ENCODE assay signal across 10 cellular contexts in the genomic region with DNA sequence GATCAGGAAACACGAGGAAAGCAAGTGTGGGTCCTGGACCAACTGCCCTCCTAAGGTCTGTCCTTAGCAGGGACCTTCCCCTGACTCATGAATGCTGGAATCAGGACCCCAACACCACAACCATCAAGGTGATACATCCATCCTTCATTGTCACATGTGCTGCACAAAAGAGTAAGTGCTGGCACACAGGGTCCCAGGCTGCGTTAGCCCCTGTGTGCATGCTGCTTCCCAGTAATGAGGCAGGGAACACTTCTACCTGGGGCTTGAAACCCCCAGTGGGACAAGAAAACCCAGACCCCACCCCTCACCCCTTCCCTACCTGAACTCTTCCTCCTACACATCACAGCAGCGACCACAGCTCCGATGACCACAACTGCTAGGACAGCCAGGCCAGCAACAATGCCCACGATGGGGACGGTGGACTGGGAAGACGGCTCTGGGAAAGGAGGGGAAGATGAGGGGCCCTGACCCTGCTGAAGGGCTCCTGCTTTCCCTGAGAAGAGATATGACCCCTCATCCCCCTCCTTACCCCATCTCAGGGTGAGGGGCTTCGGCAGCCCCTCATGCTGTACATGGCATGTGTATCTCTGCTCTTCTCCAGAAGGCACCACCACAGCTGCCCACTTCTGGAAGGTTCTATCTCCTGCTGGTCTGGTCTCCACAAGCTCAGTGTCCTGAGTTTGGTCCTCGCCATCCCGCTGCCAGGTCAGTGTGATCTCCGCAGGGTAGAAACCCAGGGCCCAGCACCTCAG. TPM values are rescaled to one million over a fixed set of nuclear protein-coding genes. Genes with fewer than 3 reads are reported as not detected.
DNase-seq lines count a peak whose midpoint lies in the region; ATAC-seq and TF ChIP-seq lines count a peak whose summit lies in the region.
"Had no signal": no experiment of that assay in that cellular context is flagged by ENCODE, and none has a peak within 500 bp of the region (broad histone marks: within the 10 kb centered on the region; RNA-seq: fewer than 3 reads in every experiment).

No MANE protein-coding gene starts in this region.

- intact Hi-C loops in heart right ventricle (cut with DNase I) (loop anchor here in 8 of 10 donors (2.0 to 5.0 kb wide), 4 partner anchors 78 to 88 kb away; partner anchors contain the start of gene HLA-C (in 1 of the 8)), left ventricle myocardium superior (cut with micrococcal nuclease) (no loop called here), tibial artery (cut with DNase I; ENCODE audit: low total_unique reads) (loop anchor here (2.0 to 5.0 kb wide), 2 partner anchors 88 to 214 kb away; no protein-coding TSS in a partner anchor)
- intact Hi-C loops in activated T-helper 2 cell treated with anti-CD3 and anti-CD28 coated beads, Interferon-gamma antibody, Interleukin-2, Interleukin-4, amounts not matched to agents 10 μg/mL and 5 μg/mL and 100 μg/mL, durations not matched to agents 14 hours and 24 hours and 36 hours (cut with micrococcal nuclease), result no loop called here

- peaks cover 47% of the 10 kb centered on the region for H3K4me1 Mint-ChIP-seq in activated T-helper 2 cell treated with anti-CD3 and anti-CD28 coated beads, Interferon-gamma antibody, Interleukin-2, Interleukin-4, amounts not matched to agents 10 μg/mL and 5 μg/mL and 100 μg/mL, durations not matched to agents 14 hours and 24 hours and 36 hours (ENCODE audit: low read depth)

- TF ChIP-seq CTCF in heart right ventricle (IDR thresholded peaks at IDR 0.05), result no peak
- no peak for TF ChIP-seq CTCF in tibial artery (IDR thresholded peaks at IDR 0.05)

- H3K4me1 ChIP-seq in heart right ventricle (peaks cover 0 to 48% (median 16%) of the 10 kb centered on the region in 9 donors), mononuclear cell (ENCODE audit: insufficient read depth, low read length) (peaks cover 48% of the 10 kb centered on the region), tibial artery (peaks cover 0 to 11% (median 5%) of the 10 kb centered on the region in 4 donors)

- 57 to 75% methylated on average over 11 of the region's 11 CpGs for WGBS in heart right ventricle, 2 donors

- H3K27me3 Mint-ChIP-seq in activated T-helper 2 cell treated with anti-CD3 and anti-CD28 coated beads, Interferon-gamma antibody, Interleukin-2, Interleukin-4, amounts not matched to agents 10 μg/mL and 5 μg/mL and 100 μg/mL, durations not matched to agents 14 hours and 24 hours and 36 hours (ENCODE audit: low read depth), result no peaks in the 10 kb centered on the region

- H3K9me3 Mint-ChIP-seq in activated T-helper 2 cell treated with anti-CD3 and anti-CD28 coated beads, Interferon-gamma antibody, Interleukin-2, Interleukin-4, amounts not matched to agents 10 μg/mL and 5 μg/mL and 100 μg/mL, durations not matched to agents 14 hours and 24 hours and 36 hours, result no peaks in the 10 kb centered on the region

- H3K9me3 ChIP-seq in heart right ventricle, result no peaks in the 10 kb centered on the region
- H3K9me3 ChIP-seq in mononuclear cell (ENCODE audit: low read depth, low read length), result no peaks in the 10 kb centered on the region
- H3K9me3 ChIP-seq in tibial artery, result no peaks in the 10 kb centered on the region

- H3K4me3 ChIP-seq in heart right ventricle (peak overlapping the region; percentile 6 to 98 (median 69)), mononuclear cell (ENCODE audit: low read length) (peak overlapping the region; percentile 93), tibial artery (peak overlapping the region; percentile 71 to 77)

- H3K27ac ChIP-seq in heart right ventricle (peak overlapping the region in 3 of 10 donors; percentile 85 to 99 (median 92)), tibial artery (no peak overlapping the region)
- H3K27ac ChIP-seq: C4-2B had no signal

- ATAC-seq in heart right ventricle (no peak), left ventricle myocardium superior (no peak)

- peak overlapping the region; percentile 79 for H3K27ac Mint-ChIP-seq in activated T-helper 2 cell treated with anti-CD3 and anti-CD28 coated beads, Interferon-gamma antibody, Interleukin-2, Interleukin-4, amounts not matched to agents 10 μg/mL and 5 μg/mL and 100 μg/mL, durations not matched to agents 14 hours and 24 hours and 36 hours

- H3K4me3 Mint-ChIP-seq in activated T-helper 2 cell treated with anti-CD3 and anti-CD28 coated beads, Interferon-gamma antibody, Interleukin-2, Interleukin-4, amounts not matched to agents 10 μg/mL and 5 μg/mL and 100 μg/mL, durations not matched to agents 14 hours and 24 hours and 36 hours (ENCODE audit: low read depth), result peak overlapping the region; percentile 93

- H3K36me3 ChIP-seq in heart right ventricle (peaks cover 0 to 34% (median 0%) of the 10 kb centered on the region in 9 donors), tibial artery (peaks cover 0 to 15% (median 14%) of the 10 kb centered on the region in 3 donors)

- H3K27me3 ChIP-seq in heart right ventricle (peaks cover 0 to 7% (median 0%) of the 10 kb centered on the region in 7 donors), mononuclear cell (ENCODE audit: insufficient read depth, low read length) (no peaks in the 10 kb centered on the region), tibial artery (no peaks in the 10 kb centered on the region)

- DNase-seq in heart right ventricle (no peak), left ventricle myocardium superior (no peak), tibial artery (no peak), DMS 273 (lab: John Stamatoyannopoulos, UW; ENCODE audit: unreplicated experiment) (no peak), HPDE6-E6E7 (ENCODE audit: extremely low spot score) (no peak), A172 (ENCODE audit: low spot score) (no peak)
- DNase-seq in activated T-helper 2 cell treated with anti-CD3 and anti-CD28 coated beads, Interferon-gamma antibody, Interleukin-2, Interleukin-4, amounts not matched to agents 10 μg/mL and 5 μg/mL and 100 μg/mL, durations not matched to agents 14 hours and 24 hours and 36 hours (ENCODE audit: low spot score), result no peak
- DNase-seq: NCI-H187 had no signal

- peaks cover 52% of the 10 kb centered on the region for H3K36me3 Mint-ChIP-seq in activated T-helper 2 cell treated with anti-CD3 and anti-CD28 coated beads, Interferon-gamma antibody, Interleukin-2, Interleukin-4, amounts not matched to agents 10 μg/mL and 5 μg/mL and 100 μg/mL, durations not matched to agents 14 hours and 24 hours and 36 hours (ENCODE audit: low read depth)

RNA-seq across cellular contexts. Expression of gene HLA-B, which starts 2.0 kb away (rescaled TPM):
- 1,000 to 10,000 TPM in 1 of 10 donors, 100 to 1,000 TPM in 9; 252 to 2,676 (median 383) TPM for total RNA-seq in heart right ventricle
- 100 to 1,000 TPM; 516 to 656 TPM for polyA plus RNA-seq in heart right ventricle
- total RNA-seq in left ventricle myocardium superior, result 431 TPM
- 3,580 and 3,693 TPM in 2 replicates for total RNA-seq in activated T-helper 2 cell treated with anti-CD3 and anti-CD28 coated beads, Interferon-gamma antibody, Interleukin-2, Interleukin-4, amounts not matched to agents 10 μg/mL and 5 μg/mL and 100 μg/mL, durations not matched to agents 14 hours and 24 hours and 36 hours
- total RNA-seq in mononuclear cell, result 3,997 TPM
- total RNA-seq in A172 (2014; rRNA removed; shearing (Covaris generic)), result 284 and 365 TPM in 2 replicates

RNA-seq across cellular contexts. Expression of gene MICA, which starts 48.4 kb away (rescaled TPM):
- total RNA-seq in heart right ventricle (10 to 100 TPM in 2 of 10 donors, 1 to 10 TPM in 8; 3.2 to 15.0 (median 8.7) TPM), left ventricle myocardium superior (10.3 TPM), mononuclear cell (7.1 TPM)
- 10 to 100 TPM; 21.2 to 36.0 TPM for polyA plus RNA-seq in heart right ventricle
- 5.6 and 6.0 TPM in 2 replicates for total RNA-seq in activated T-helper 2 cell treated with anti-CD3 and anti-CD28 coated beads, Interferon-gamma antibody, Interleukin-2, Interleukin-4, amounts not matched to agents 10 μg/mL and 5 μg/mL and 100 μg/mL, durations not matched to agents 14 hours and 24 hours and 36 hours
- 60.3 and 67.6 TPM in 2 replicates for total RNA-seq in A172 (2014; rRNA removed; shearing (Covaris generic))

Comparison
In these comparisons a context has a peak if more than half of its experiments do, and no peak if none do; other contexts are left out.
1. intact Hi-C loops: an anchor here in heart right ventricle (2.0 to 5.0 kb wide) and tibial artery (2.0 to 5.0 kb wide); none called in left ventricle myocardium superior and activated T-helper 2 cell treated with anti-CD3 and anti-CD28 coated beads, Interferon-gamma antibody, Interleukin-2, Interleukin-4, amounts not matched to agents 10 μg/mL and 5 μg/mL and 100 μg/mL, durations not matched to agents 14 hours and 24 hours and 36 hours.